In genomic region chr9:131330814-131331600, GRCh38 we compare ENCODE assay signal across 1 cellular context.
TF ChIP-seq lines count a peak whose summit lies in the region.

No MANE protein-coding gene starts in this region.

TF ChIP-seq in GM23338, 12 proteins besides CTCF, POLR2A, EP300 and RAD21 (continued from another document):
- TF ChIP-seq ZNF462 (CRISPR knock-in tag; IDR thresholded peaks at IDR 0.05) (peak; percentile 83), ZNF331 (CRISPR knock-in tag; IDR thresholded peaks at IDR 0.05; ENCODE audit: low read depth) (no peak), ETS1 (IDR thresholded peaks at IDR 0.05) (peak; percentile 60; the same call in 1 of the 2 replicates)
